22 cellular contexts compared by ENCODE assay signal in genomic region chr10:126268104-126268900, GRCh38.
DNase-seq lines count a peak whose midpoint lies in the region; ATAC-seq, FAIRE-seq and TF ChIP-seq lines count a peak whose summit lies in the region.
"Had no signal": no experiment of that assay in that cellular context is flagged by ENCODE, and none has a peak within 500 bp of the region (broad histone marks: within the 10 kb centered on the region; RNA-seq: fewer than 3 reads in every experiment).

No MANE protein-coding gene starts in this region.

- H3K27ac ChIP-seq in smooth muscle cell (ENCODE audit: low read depth) (peak overlapping the region; percentile 50), right atrium auricular region (no peak overlapping the region)
- H3K27ac ChIP-seq: BLaER1, GM23248, SK-N-MC had no signal

- TF ChIP-seq CTCF in cardiac fibroblast (IDR thresholded peaks at IDR 0.05; ENCODE audit: low read depth, low read length) (no peak), smooth muscle cell (IDR thresholded peaks at IDR 0.05; ENCODE audit: borderline replicate concordance, insufficient read depth, poor library complexity, severe bottlenecking) (no peak), right atrium auricular region (IDR thresholded peaks at IDR 0.05) (no peak)

- H3F3A ChIP-seq in smooth muscle cell (ENCODE audit: low read depth): peaks cover 6% of the 10 kb centered on the region

- DNase-seq in RCC 7860 (ENCODE audit: low spot score): peak; percentile 36
- peak; percentile 7 to 67 for DNase-seq in cardiac fibroblast (ENCODE audit: low read depth in 2 of 2)
- DNase-seq in kidney glomerular epithelial cell (lab: John Stamatoyannopoulos, UW): peak; percentile 17
- DNase-seq in smooth muscle cell (lab: John Stamatoyannopoulos, UW; ENCODE audit: unreplicated experiment): no peak
- DNase-seq in right atrium auricular region (ENCODE audit: low spot score): no peak
- DNase-seq: CD4-positive, CD25-positive, alpha-beta regulatory T cell; DMS153; DND-41; GM23248; H7; KG1; MM.1S; NCI-H2029 treated with DMSO at 0.1 percent for 48 hours; NCI-H446 treated with DMSO at 0.1 percent for 48 hours; NCI-H526 treated with DMSO at 0.1 percent for 48 hours; SIG-M5 had no signal

- H3K9me3 ChIP-seq in smooth muscle cell (replicated peaks; ENCODE audit: low read depth) (no peaks in the 10 kb centered on the region), right atrium auricular region (no peaks in the 10 kb centered on the region)
- H3K9me3 ChIP-seq: BLaER1 had no signal

- ATAC-seq in HG03196 (IDR thresholded peaks at IDR 0.05; ENCODE audit: unreplicated experiment) (no peak), GM18520 (IDR thresholded peaks at IDR 0.05; ENCODE audit: unreplicated experiment) (no peak)
- ATAC-seq: Panc1 had no signal

- H3K4me1 ChIP-seq in smooth muscle cell (ENCODE audit: low read depth): peaks cover 9% of the 10 kb centered on the region
- H3K4me1 ChIP-seq in right atrium auricular region: no peaks in the 10 kb centered on the region

- H3K36me3 ChIP-seq in smooth muscle cell (ENCODE audit: low read depth): peaks cover 5% of the 10 kb centered on the region
- no peaks in the 10 kb centered on the region for H3K36me3 ChIP-seq in right atrium auricular region
- H3K36me3 ChIP-seq: BLaER1 had no signal

- WGBS in smooth muscle cell (ENCODE audit: low lambda C conversion rate): 68% methylated on average over 11 of the region's 11 CpGs

- FAIRE-seq in RCC 7860 (lab: Jason Lieb, UNC): no peak
- FAIRE-seq: A204.1 had no signal

- no peaks in the 10 kb centered on the region for H4K20me1 ChIP-seq in smooth muscle cell (ENCODE audit: low read depth)
- H4K20me1 ChIP-seq: BLaER1 had no signal

- no peaks in the 10 kb centered on the region for H3K27me3 ChIP-seq in smooth muscle cell (ENCODE audit: low read depth)
- no peaks in the 10 kb centered on the region for H3K27me3 ChIP-seq in right atrium auricular region
- H3K27me3 ChIP-seq: BLaER1 had no signal

- H3K79me2 ChIP-seq in smooth muscle cell (ENCODE audit: low read depth): peaks cover 18% of the 10 kb centered on the region

- no peak overlapping the region for H2AFZ ChIP-seq in smooth muscle cell (ENCODE audit: low read depth)
- H2AFZ ChIP-seq: GM23248 had no signal

- H3K4me2 ChIP-seq in smooth muscle cell: peak overlapping the region; percentile 50
- H3K4me2 ChIP-seq: BLaER1 had no signal

- no peak overlapping the region for H3K9ac ChIP-seq in smooth muscle cell (ENCODE audit: low read depth)
- H3K9ac ChIP-seq: BLaER1, GM23248 had no signal

- H3K4me3 ChIP-seq in cardiac fibroblast (replicated peaks in 1 of 2; ENCODE audit: low read depth in 2 of 2, low read length in 2 of 2) (no peak overlapping the region), smooth muscle cell (no peak overlapping the region), right atrium auricular region (no peak overlapping the region)
- H3K4me3 ChIP-seq: BLaER1, GM23248, SK-N-MC had no signal

Comparison
In these comparisons a context has a peak if more than half of its experiments do, and no peak if none do; other contexts are left out.
1. DNase-seq: peak in RCC 7860 (single experiment), cardiac fibroblast (2 of 2) and kidney glomerular epithelial cell (single experiment); none in smooth muscle cell (single experiment) and right atrium auricular region (single experiment).